ENCODE assay signal across 30 cellular contexts in the genomic region with DNA sequence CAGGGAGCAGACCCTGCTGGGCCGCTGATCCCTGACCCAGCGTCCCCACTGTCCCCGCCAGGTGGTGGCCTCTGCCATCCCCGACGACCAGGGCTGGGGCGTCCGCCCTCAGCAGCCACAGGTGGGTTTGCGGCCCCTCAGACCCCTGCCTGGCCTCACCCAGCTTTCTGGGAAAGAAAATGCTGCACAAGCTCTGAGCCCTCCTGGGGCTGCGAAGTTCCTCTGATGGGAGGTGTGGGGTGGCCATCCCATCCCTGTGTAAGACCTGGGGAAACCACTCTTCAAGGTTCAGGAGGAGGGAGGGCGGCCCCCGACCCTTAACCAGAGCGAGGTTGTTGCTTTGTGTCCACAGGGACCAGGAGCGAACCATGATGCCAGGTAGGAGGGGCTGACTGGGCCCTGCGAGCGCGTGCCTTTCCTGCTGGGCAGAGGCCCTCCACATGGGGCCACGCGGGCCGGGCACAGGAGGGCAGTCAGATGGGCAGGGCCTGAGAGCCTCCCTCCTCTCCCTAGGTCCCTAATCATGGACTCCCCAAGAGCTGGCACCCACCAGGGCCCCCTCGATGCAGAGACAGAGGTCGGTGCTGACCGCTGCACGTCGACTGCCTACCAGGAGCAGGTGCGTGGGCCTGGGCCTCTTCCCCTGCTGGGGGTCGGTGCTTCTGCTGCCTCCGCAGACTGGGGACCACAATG. TPM values are rescaled to one million over a fixed set of nuclear protein-coding genes. Genes with fewer than 3 reads are reported as not detected.
DNase-seq lines count a peak whose midpoint lies in the region; ATAC-seq and TF ChIP-seq lines count a peak whose summit lies in the region.
"Had no signal": no experiment of that assay in that cellular context is flagged by ENCODE, and none has a peak within 500 bp of the region (broad histone marks: within the 10 kb centered on the region; RNA-seq: fewer than 3 reads in every experiment).

No MANE protein-coding gene starts in this region.

- DNase-seq in right cardiac atrium = peak; percentile 13 to 53 (median 50)
- peak; percentile 9 to 49 for DNase-seq in psoas muscle
- DNase-seq in NCI-H2171 (lab: John Stamatoyannopoulos, UW) = no peak
- no peak for DNase-seq in ACHN
- DNase-seq: activated CD4-positive, alpha-beta T cell treated with anti-CD3 and anti-CD28 coated beads for 36 hours; activated CD8-positive, alpha-beta memory T cell treated with anti-CD3 and anti-CD28 coated beads for 24 hours; activated gamma-delta T cell treated with Interleukin-2 at 50 U/mL for 16 hours; activated T-cell treated with anti-CD3 and anti-CD28 coated beads, Interleukin-2, amount 50 U/mL, for 24 hours; cerebellar nuclear complex; DMS 273 treated with DMSO at 0.1 percent for 48 hours; hypothalamus; immature natural killer cell; KG1; MG63; NCI-H446; occipital lobe; retina; stimulated activated CD4-positive, alpha-beta T cell treated with anti-CD3 and anti-CD28 coated beads, Interleukin-2, amount 100 ng/mL, for 48 hours; trophoblast cell had no signal

- peaks cover 0 to 52% (median 15%) of the 10 kb centered on the region in 11 experiments; a peak in 13 of 22 replicates for H4K20me1 ChIP-seq in BLaER1 treated with 17β-estradiol and CSF1 and Interleukin-3, amounts not matched to agents 10 nM and 100 nM

- intact Hi-C loops in right cardiac atrium (cut with DNase I) (no loop called here), psoas muscle (cut with DNase I) (no loop called here)

- CTCF ChIA-PET in HEK293 (lab: Yijun Ruan, JAX) = interaction anchor here (0.6 to 2.8 kb wide), 5 partner anchors 12 to 144 kb away, joined by 3 to 13 read pairs (median 3); no protein-coding TSS in a partner anchor

- TF ChIP-seq CTCF in HEK293 (tag by site-specific recombination; IDR thresholded peaks at IDR 0.05) (no peak), psoas muscle (IDR thresholded peaks at IDR 0.05) (no peak)

- peak overlapping the region in 1 of 11 experiments; percentile 60; a peak in 2 of 22 replicates for H3K27ac ChIP-seq in BLaER1 treated with 17β-estradiol and CSF1 and Interleukin-3, amounts not matched to agents 10 nM and 100 nM
- H3K27ac ChIP-seq in HEK293 (ENCODE audit: extremely low read depth, low read depth, low read length) (no peak overlapping the region), right cardiac atrium (ENCODE audit: low read length) (no peak overlapping the region), psoas muscle (no peak overlapping the region)
- H3K27ac ChIP-seq: body of pancreas, gastroesophageal sphincter had no signal

- peaks cover 0 to 51% (median 10%) of the 10 kb centered on the region in 11 experiments; a peak in 14 of 22 replicates for H3K27me3 ChIP-seq in BLaER1 treated with 17β-estradiol and CSF1 and Interleukin-3, amounts not matched to agents 10 nM and 100 nM
- H3K27me3 ChIP-seq in right cardiac atrium (ENCODE audit: control insufficient read depth, insufficient read depth) (no peaks in the 10 kb centered on the region), psoas muscle (ENCODE audit: insufficient read depth in 3 of 3, low read length in 2 of 3) (no peaks in the 10 kb centered on the region)
- H3K27me3 ChIP-seq: body of pancreas, MG63 had no signal

- H3K4me3 ChIP-seq in BLaER1 treated with 17β-estradiol and CSF1 and Interleukin-3, amounts not matched to agents 10 nM and 100 nM = peak overlapping the region in 3 of 10 experiments; percentile 18 to 32 (median 23); a peak in 4 of 20 replicates
- H3K4me3 ChIP-seq in HEK293 (ENCODE audit: low read depth, low read length) (no peak overlapping the region), right cardiac atrium (ENCODE audit: low read length) (no peak overlapping the region), psoas muscle (no peak overlapping the region)
- H3K4me3 ChIP-seq: body of pancreas, gastroesophageal sphincter, HAP-1, MG63 had no signal

- POLR2A ChIA-PET in HEK293 (lab: Yijun Ruan, JAX) = interaction anchor here (1.0 kb wide), 1 partner anchor 230 kb away, joined by 3 read pairs; the partner anchor contains the start of gene TPRN

- peak overlapping the region in 5 of 11 experiments; percentile 2 to 63 (median 19); a peak in 5 of 22 replicates for H3K9ac ChIP-seq in BLaER1 treated with 17β-estradiol and CSF1 and Interleukin-3, amounts not matched to agents 10 nM and 100 nM

- in situ Hi-C loops in ACHN (cut with HindIII; ENCODE audit: low pct_ligation_motif_present, low pct_unique_long_range_greater_than_20kb, low sequenced_read_pairs) = no loop called here

- no peak for ATAC-seq in right cardiac atrium
- no peak for ATAC-seq in psoas muscle
- no peak for ATAC-seq in GM18519 (IDR thresholded peaks at IDR 0.05; ENCODE audit: low FRiP score, unreplicated experiment)
- ATAC-seq: activated CD4-positive, alpha-beta T cell treated with anti-CD3 and anti-CD28 coated beads for 36 hours; body of pancreas; gastroesophageal sphincter; left lobe of liver; naive thymus-derived CD8-positive, alpha-beta T cell had no signal

- H3K4me1 ChIP-seq in BLaER1 treated with 17β-estradiol and CSF1 and Interleukin-3, amounts not matched to agents 10 nM and 100 nM = peaks cover 46 to 95% (median 88%) of the 10 kb centered on the region in 10 experiments
- no peaks in the 10 kb centered on the region for H3K4me1 ChIP-seq in HEK293 (ENCODE audit: control insufficient read depth, insufficient read depth, low read length)
- no peaks in the 10 kb centered on the region for H3K4me1 ChIP-seq in right cardiac atrium (ENCODE audit: control insufficient read depth, insufficient read depth, low read length)
- no peaks in the 10 kb centered on the region for H3K4me1 ChIP-seq in psoas muscle

- no peaks in the 10 kb centered on the region for H3K9me3 ChIP-seq in BLaER1 treated with 17β-estradiol and CSF1 and Interleukin-3, amounts not matched to agents 10 nM and 100 nM (replicated peaks in 1 of 11)
- H3K9me3 ChIP-seq in HEK293 (ENCODE audit: control insufficient read depth, insufficient read depth, low read depth, low read length) = no peaks in the 10 kb centered on the region
- H3K9me3 ChIP-seq in right cardiac atrium (ENCODE audit: control insufficient read depth, low read length) = no peaks in the 10 kb centered on the region
- no peaks in the 10 kb centered on the region for H3K9me3 ChIP-seq in psoas muscle
- H3K9me3 ChIP-seq: body of pancreas, gastroesophageal sphincter, HAP-1, MG63 had no signal

- H3K4me2 ChIP-seq in BLaER1 treated with 17β-estradiol and CSF1 and Interleukin-3, amounts not matched to agents 10 nM and 100 nM = peak overlapping the region; percentile 81 to 95 (median 90)

- no peaks in the 10 kb centered on the region for H3K36me3 ChIP-seq in BLaER1 treated with 17β-estradiol and CSF1 and Interleukin-3, amounts not matched to agents 10 nM and 100 nM
- no peaks in the 10 kb centered on the region; a peak in 1 of 3 replicates for H3K36me3 ChIP-seq in HEK293 (ENCODE audit: control insufficient read depth in 2 of 2, insufficient read depth in 1 of 2, low read length in 2 of 2)
- peaks cover 0 to 4% of the 10 kb centered on the region in 2 donors for H3K36me3 ChIP-seq in psoas muscle (ENCODE audit: insufficient read depth in 1 of 2, low read depth in 1 of 2)
- H3K36me3 ChIP-seq: gastroesophageal sphincter, HAP-1, MG63 had no signal

- WGBS in right cardiac atrium = 84% methylated on average over 27 of the region's 27 CpGs
- WGBS in psoas muscle, 3 donors = 67 to 69% (median 69%) methylated on average over 26 to 27 of the region's 27 CpGs

TF ChIP-seq in HEK293, 187 proteins besides CTCF, POLR2A, EP300 and RAD21 (continues in another document):
- TF ChIP-seq, protein P1, sequence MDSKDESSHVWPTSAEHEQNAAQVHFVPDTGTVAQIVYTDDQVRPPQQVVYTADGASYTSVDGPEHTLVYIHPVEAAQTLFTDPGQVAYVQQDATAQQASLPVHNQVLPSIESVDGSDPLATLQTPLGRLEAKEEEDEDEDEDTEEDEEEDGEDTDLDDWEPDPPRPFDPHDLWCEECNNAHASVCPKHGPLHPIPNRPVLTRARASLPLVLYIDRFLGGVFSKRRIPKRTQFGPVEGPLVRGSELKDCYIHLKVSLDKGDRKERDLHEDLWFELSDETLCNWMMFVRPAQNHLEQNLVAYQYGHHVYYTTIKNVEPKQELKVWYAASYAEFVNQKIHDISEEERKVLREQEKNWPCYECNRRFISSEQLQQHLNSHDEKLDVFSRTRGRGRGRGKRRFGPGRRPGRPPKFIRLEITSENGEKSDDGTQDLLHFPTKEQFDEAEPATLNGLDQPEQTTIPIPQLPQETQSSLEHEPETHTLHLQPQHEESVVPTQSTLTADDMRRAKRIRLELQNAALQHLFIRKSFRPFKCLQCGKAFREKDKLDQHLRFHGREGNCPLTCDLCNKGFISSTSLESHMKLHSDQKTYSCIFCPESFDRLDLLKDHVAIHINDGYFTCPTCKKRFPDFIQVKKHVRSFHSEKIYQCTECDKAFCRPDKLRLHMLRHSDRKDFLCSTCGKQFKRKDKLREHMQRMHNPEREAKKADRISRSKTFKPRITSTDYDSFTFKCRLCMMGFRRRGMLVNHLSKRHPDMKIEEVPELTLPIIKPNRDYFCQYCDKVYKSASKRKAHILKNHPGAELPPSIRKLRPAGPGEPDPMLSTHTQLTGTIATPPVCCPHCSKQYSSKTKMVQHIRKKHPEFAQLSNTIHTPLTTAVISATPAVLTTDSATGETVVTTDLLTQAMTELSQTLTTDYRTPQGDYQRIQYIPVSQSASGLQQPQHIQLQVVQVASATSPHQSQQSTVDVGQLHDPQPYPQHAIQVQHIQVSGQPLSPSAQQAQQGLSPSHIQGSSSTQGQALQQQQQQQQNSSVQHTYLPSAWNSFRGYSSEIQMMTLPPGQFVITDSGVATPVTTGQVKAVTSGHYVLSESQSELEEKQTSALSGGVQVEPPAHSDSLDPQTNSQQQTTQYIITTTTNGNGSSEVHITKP (tag by site-specific recombination; IDR thresholded peaks at IDR 0.05) = peak; percentile 67

RNA-seq across cellular contexts. Expression of gene NOXA1, which starts 7.7 kb away (rescaled TPM):
- total RNA-seq in right cardiac atrium (1 to 10 TPM; 3.1 to 7.5 (median 4.5) TPM), psoas muscle (1 to 10 TPM in 3 of 4 donors, under 1 TPM in 1; 0.62 to 5.1 (median 2.5) TPM)
- polyA plus RNA-seq in right cardiac atrium (4.3 TPM), psoas muscle (1 to 10 TPM in 1 of 3 donors, under 1 TPM in 2; 0.43 to 1.0 (median 0.83) TPM)

RNA-seq across cellular contexts. Expression of gene EXD3, which starts 7.9 kb away (rescaled TPM):
- total RNA-seq in right cardiac atrium = 10 to 100 TPM in 2 of 4 donors, 1 to 10 TPM in 2; 7.9 to 13.4 (median 11.1) TPM
- 14.6 TPM for polyA plus RNA-seq in right cardiac atrium
- total RNA-seq in psoas muscle = 10 to 100 TPM in 2 of 4 donors, 1 to 10 TPM in 2; 6.7 to 11.2 (median 9.7) TPM
- 1 to 10 TPM; 5.7 to 9.9 (median 7.2) TPM for polyA plus RNA-seq in psoas muscle

RNA-seq across cellular contexts. Expression of gene ENTPD8, which starts 10.3 kb away (rescaled TPM):
- total RNA-seq in right cardiac atrium (not detected), psoas muscle (not detected)
- polyA plus RNA-seq in right cardiac atrium (not detected), psoas muscle (under 1 TPM in 1 of 3 donors, not detected in 2; 0.01 TPM)
- total RNA-seq: activated CD4-positive, alpha-beta T cell treated with anti-CD3 and anti-CD28 coated beads for 36 hours; CD4-positive, alpha-beta memory T cell; naive thymus-derived CD8-positive, alpha-beta T cell; T-helper 2 cell treated with Interferon-gamma antibody and Interleukin-4, amounts not matched to agents 100 ng/mL and 5 ng/mL, for 36 hours had no signal
- polyA plus RNA-seq: CD4-positive, alpha-beta memory T cell; fibroblast of lung; immature natural killer cell; naive thymus-derived CD8-positive, alpha-beta T cell had no signal

RNA-seq across cellular contexts. Expression of gene NSMF, which starts 28.3 kb away (rescaled TPM):
- total RNA-seq in right cardiac atrium = 10 to 100 TPM; 12.4 to 21.5 (median 18.6) TPM
- polyA plus RNA-seq in right cardiac atrium = 25.5 TPM
- total RNA-seq in psoas muscle = 10 to 100 TPM in 1 of 4 donors, 1 to 10 TPM in 3; 4.8 to 11.2 (median 6.4) TPM
- 10 to 100 TPM in 1 of 3 donors, 1 to 10 TPM in 2; 4.9 to 11.0 (median 5.7) TPM for polyA plus RNA-seq in psoas muscle

Comparison
In these comparisons a context has a peak if more than half of its experiments do, and no peak if none do; other contexts are left out.
1. DNase-seq: peak in right cardiac atrium (3 of 3) and psoas muscle (2 of 2); none in NCI-H2171 (single experiment) and ACHN (single experiment).